17 cellular contexts compared by ENCODE assay signal in the genomic region with DNA sequence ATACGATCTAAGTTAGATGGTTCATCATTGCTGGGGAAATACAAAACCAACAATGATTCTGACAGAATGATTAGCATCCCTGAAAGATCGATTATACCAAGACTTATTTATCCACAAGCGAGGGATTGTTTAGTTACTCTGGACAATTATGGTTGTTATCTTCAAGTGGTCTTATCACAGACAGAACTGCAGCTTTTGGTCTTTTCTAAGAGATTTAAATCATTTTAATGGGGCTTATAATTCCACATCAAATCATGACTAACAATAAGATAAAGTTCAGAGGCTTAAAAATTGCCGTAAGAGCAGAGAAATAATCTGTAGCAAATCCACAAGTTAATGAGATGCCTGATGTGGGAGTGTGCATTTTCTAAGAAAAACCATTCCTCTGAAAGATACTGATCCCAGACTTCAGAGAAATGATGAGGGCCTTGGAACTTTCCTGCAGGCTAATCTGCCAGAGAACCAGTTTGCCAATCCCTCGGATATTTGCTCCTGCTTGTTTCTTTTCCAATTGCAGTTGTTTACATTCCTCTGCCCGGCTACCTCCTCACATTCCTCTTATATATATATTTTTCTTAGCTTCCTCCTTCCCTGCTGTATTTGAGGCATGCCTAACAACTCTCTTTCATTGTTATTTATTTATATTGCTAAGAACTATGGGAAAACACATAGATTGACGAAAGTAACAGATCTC.
DNase-seq lines count a peak whose midpoint lies in the region; ATAC-seq and TF ChIP-seq lines count a peak whose summit lies in the region.
"Had no signal": no experiment of that assay in that cellular context is flagged by ENCODE, and none has a peak within 500 bp of the region (broad histone marks: within the 10 kb centered on the region; RNA-seq: fewer than 3 reads in every experiment).

No MANE protein-coding gene starts in this region.

- no peak overlapping the region for H3K4me3 ChIP-seq in astrocyte of the spinal cord (ENCODE audit: low read depth, low read length)
- H3K4me3 ChIP-seq: lower lobe of right lung, pancreas, SJCRH30, uterus had no signal

- no peak for ATAC-seq in GM21786 (IDR thresholded peaks at IDR 0.05; ENCODE audit: unreplicated experiment)
- ATAC-seq in HG03432 (IDR thresholded peaks at IDR 0.05; ENCODE audit: unreplicated experiment): no peak
- ATAC-seq: lower lobe of right lung, pancreas had no signal

- DNase-seq in AG08396 (ENCODE audit: low spot score) (peak; percentile 27), GM03348 (ENCODE audit: low spot score) (peak; percentile 11), astrocyte of the spinal cord (ENCODE audit: low read depth, low spot score) (peak; percentile 23), left kidney (ENCODE audit: low read depth, low spot score) (peak; percentile 17), globus pallidus (ENCODE audit: low spot score) (no peak), cerebellum (ENCODE audit: low spot score) (no peak)
- DNase-seq: activated naive CD4-positive, alpha-beta T cell treated with anti-CD3 and anti-CD28 coated beads, Interleukin-2, amount 50 U/mL, for 16 hours; COR-L47; immature natural killer cell; lower lobe of right lung; naive B cell; NCI-H69; pancreas; SJCRH30; uterus had no signal

- in situ Hi-C loops in astrocyte of the spinal cord (cut with HindIII; ENCODE audit: low sequenced_read_pairs): no loop called here

- no peak for TF ChIP-seq CTCF in astrocyte of the spinal cord (IDR thresholded peaks at IDR 0.05; ENCODE audit: low read depth, low read length)

Comparison
In these comparisons a context has a peak if more than half of its experiments do, and no peak if none do; other contexts are left out.
1. DNase-seq: peak in AG08396 (single experiment), GM03348 (single experiment), astrocyte of the spinal cord (single experiment) and left kidney (single experiment); none in globus pallidus (single experiment) and cerebellum (single experiment).